Comparison of ENCODE assay signal across 18 cellular contexts in the genomic region with DNA sequence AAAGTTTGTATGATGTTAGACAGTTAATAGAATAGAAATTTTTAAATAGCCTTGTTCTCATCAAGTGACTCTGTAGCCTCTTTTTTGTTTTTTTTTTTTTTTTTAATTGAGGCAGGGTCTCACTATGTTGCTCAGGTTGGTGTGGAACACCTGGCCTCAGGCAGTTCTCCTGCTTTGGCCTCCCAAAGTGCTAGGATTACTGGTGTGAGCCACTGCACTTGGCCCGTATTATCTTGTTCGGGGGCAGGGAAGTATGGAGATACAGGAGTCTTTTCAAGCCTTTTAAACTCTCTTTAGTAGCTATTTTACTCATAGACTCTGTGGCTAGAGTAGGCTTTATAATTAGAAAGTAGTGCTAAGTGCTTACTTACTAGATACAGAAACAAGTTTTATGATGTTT. TPM values are rescaled to one million over a fixed set of nuclear protein-coding genes. Genes with fewer than 3 reads are reported as not detected.
DNase-seq lines count a peak whose midpoint lies in the region; ATAC-seq and TF ChIP-seq lines count a peak whose summit lies in the region.
"Had no signal": no experiment of that assay in that cellular context is flagged by ENCODE, and none has a peak within 500 bp of the region (broad histone marks: within the 10 kb centered on the region; RNA-seq: fewer than 3 reads in every experiment).

No MANE protein-coding gene starts in this region.

- no peak overlapping the region for H3K9ac ChIP-seq in HUES64 (ENCODE audit: low read depth, low read length)

- POLR2A ChIA-PET in activated CD4-positive, alpha-beta memory T cell treated with anti-CD3 and anti-CD28 coated beads for 36 hours (lab: Charles Lee) = no interaction called here
- POLR2A ChIA-PET in activated CD4-positive, alpha-beta memory T cell treated with anti-CD3 and anti-CD28 coated beads, Interleukin-2, amount 10 ng/mL, durations not matched to agents 7 days and 5 days (lab: Charles Lee) = no interaction called here

- TF ChIP-seq CTCF in neutrophil (IDR thresholded peaks at IDR 0.05) = no peak

- H3K27me3 Mint-ChIP-seq in activated CD4-positive, alpha-beta memory T cell treated with anti-CD3 and anti-CD28 coated beads for 36 hours = no peaks in the 10 kb centered on the region
- H3K27me3 Mint-ChIP-seq in activated CD4-positive, alpha-beta memory T cell treated with anti-CD3 and anti-CD28 coated beads, Interleukin-2, amount 10 ng/mL, durations not matched to agents 7 days and 5 days = no peaks in the 10 kb centered on the region
- H3K27me3 Mint-ChIP-seq in central memory CD8-positive, alpha-beta T cell = no peaks in the 10 kb centered on the region
- H3K27me3 Mint-ChIP-seq in activated CD8-positive, alpha-beta memory T cell treated with anti-CD3 and anti-CD28 coated beads, Interleukin-2, amount 10 ng/mL, durations not matched to agents 7 days and 5 days = no peaks in the 10 kb centered on the region
- H3K27me3 Mint-ChIP-seq: activated naive CD4-positive, alpha-beta T cell treated with anti-CD3 and anti-CD28 coated beads, Interleukin-2, amount 50 U/mL, for 24 hours; IgD-negative memory B cell; progenitor cell of endocrine pancreas; stimulated activated naive CD8-positive, alpha-beta T cell treated with anti-CD3 and anti-CD28 coated beads, Interleukin-15, amount 100 ng/mL, for 72 hours had no signal

- H3K4me1 ChIP-seq in HUES64 (ENCODE audit: insufficient read depth, low read length) = peaks cover 30% of the 10 kb centered on the region
- H3K4me1 ChIP-seq in neutrophil (ENCODE audit: control insufficient read depth in 1 of 2, insufficient read depth in 1 of 2, low read depth in 1 of 2, low read length in 1 of 2) = peaks cover 38 to 46% of the 10 kb centered on the region in 2 experiments

- H3K27ac ChIP-seq in HUES64 (ENCODE audit: low read depth, low read length) (peak overlapping the region; percentile 27; the same call in 1 of the 2 replicates), neutrophil (peak overlapping the region; percentile 75)
- H3K27ac ChIP-seq: upper lobe of right lung had no signal

- no peak for DNase-seq in activated CD4-positive, alpha-beta memory T cell treated with anti-CD3 and anti-CD28 coated beads for 36 hours
- DNase-seq in activated CD4-positive, alpha-beta memory T cell treated with anti-CD3 and anti-CD28 coated beads, Interleukin-2, amount 10 ng/mL, durations not matched to agents 7 days and 5 days = no peak
- no peak for DNase-seq in central memory CD8-positive, alpha-beta T cell (ENCODE audit: low spot score in 2 of 2)
- DNase-seq in H7 (no peak), DMS153 (lab: John Stamatoyannopoulos, UW) (no peak)
- DNase-seq in activated CD8-positive, alpha-beta memory T cell treated with anti-CD3 and anti-CD28 coated beads, Interleukin-2, amount 10 ng/mL, durations not matched to agents 7 days and 5 days = no peak
- DNase-seq: activated CD4-positive, CD25-positive, alpha-beta regulatory T cell treated with anti-CD3 and anti-CD28 coated beads, Interleukin-2, amount 50 U/mL, for 72 hours; activated CD8-positive, alpha-beta memory T cell treated with anti-CD3 and anti-CD28 coated beads, Interleukin-2, amount 50 U/mL, for 48 hours; C1 segment of cervical spinal cord; effector CD8-positive, alpha-beta T cell; NCI-H1092; stimulated activated naive CD8-positive, alpha-beta T cell treated with anti-CD3 and anti-CD28 coated beads, Interleukin-15, amount 100 ng/mL, for 72 hours; upper lobe of right lung had no signal

- H3K9me3 ChIP-seq in HUES64 (ENCODE audit: insufficient read depth, low read depth, low read length) (no peaks in the 10 kb centered on the region), neutrophil (no peaks in the 10 kb centered on the region)
- H3K9me3 ChIP-seq: upper lobe of right lung had no signal

- no peaks in the 10 kb centered on the region for H3K9me3 Mint-ChIP-seq in activated CD4-positive, alpha-beta memory T cell treated with anti-CD3 and anti-CD28 coated beads for 36 hours
- no peaks in the 10 kb centered on the region for H3K9me3 Mint-ChIP-seq in activated CD4-positive, alpha-beta memory T cell treated with anti-CD3 and anti-CD28 coated beads, Interleukin-2, amount 10 ng/mL, durations not matched to agents 7 days and 5 days
- H3K9me3 Mint-ChIP-seq in central memory CD8-positive, alpha-beta T cell = no peaks in the 10 kb centered on the region
- H3K9me3 Mint-ChIP-seq in activated CD8-positive, alpha-beta memory T cell treated with anti-CD3 and anti-CD28 coated beads, Interleukin-2, amount 10 ng/mL, durations not matched to agents 7 days and 5 days (ENCODE audit: low read depth) = no peaks in the 10 kb centered on the region
- H3K9me3 Mint-ChIP-seq: activated naive CD4-positive, alpha-beta T cell treated with anti-CD3 and anti-CD28 coated beads, Interleukin-2, amount 50 U/mL, for 24 hours; IgD-negative memory B cell; stimulated activated naive CD8-positive, alpha-beta T cell treated with anti-CD3 and anti-CD28 coated beads, Interleukin-15, amount 100 ng/mL, for 72 hours had no signal

- H3K27me3 ChIP-seq in HUES64 (ENCODE audit: insufficient read depth, low read length) = no peaks in the 10 kb centered on the region
- no peaks in the 10 kb centered on the region for H3K27me3 ChIP-seq in neutrophil
- H3K27me3 ChIP-seq in H7 (ENCODE audit: control insufficient read depth, insufficient read depth, low read length) = no peaks in the 10 kb centered on the region
- H3K27me3 ChIP-seq: upper lobe of right lung had no signal

- CTCF ChIA-PET in activated CD4-positive, alpha-beta memory T cell treated with anti-CD3 and anti-CD28 coated beads for 36 hours (lab: Charles Lee) = interaction anchor here (1.7 kb wide), 1 partner anchor 32 kb away, joined by 5 read pairs; no protein-coding TSS in a partner anchor
- CTCF ChIA-PET in activated CD4-positive, alpha-beta memory T cell treated with anti-CD3 and anti-CD28 coated beads, Interleukin-2, amount 10 ng/mL, durations not matched to agents 7 days and 5 days (lab: Charles Lee) = interaction anchor here (0.7 kb wide), 1 partner anchor 234 kb away, joined by 9 read pairs; no protein-coding TSS in a partner anchor
- CTCF ChIA-PET in activated CD8-positive, alpha-beta memory T cell treated with anti-CD3 and anti-CD28 coated beads, Interleukin-2, amount 10 ng/mL, durations not matched to agents 7 days and 5 days (lab: Charles Lee) = no interaction called here

- ATAC-seq in central memory CD8-positive, alpha-beta T cell (replicated peaks; ENCODE audit: extremely low read depth, poor library complexity, severe bottlenecking) = no peak
- ATAC-seq in activated CD8-positive, alpha-beta memory T cell treated with anti-CD3 and anti-CD28 coated beads, Interleukin-2, amount 10 ng/mL, durations not matched to agents 7 days and 5 days = no peak
- ATAC-seq: upper lobe of right lung had no signal

- H3K4me3 ChIP-seq in HUES64 (ENCODE audit: low read length) (no peak overlapping the region), neutrophil (ENCODE audit: low read depth in 1 of 2, low read length in 1 of 2) (no peak overlapping the region), H7 (ENCODE audit: insufficient read depth, low read depth, low read length) (no peak overlapping the region)
- H3K4me3 ChIP-seq: upper lobe of right lung had no signal

- H3K27ac Mint-ChIP-seq in activated CD4-positive, alpha-beta memory T cell treated with anti-CD3 and anti-CD28 coated beads for 36 hours = peak overlapping the region; percentile 15
- no peak overlapping the region for H3K27ac Mint-ChIP-seq in activated CD4-positive, alpha-beta memory T cell treated with anti-CD3 and anti-CD28 coated beads, Interleukin-2, amount 10 ng/mL, durations not matched to agents 7 days and 5 days
- peak overlapping the region; percentile 23 for H3K27ac Mint-ChIP-seq in central memory CD8-positive, alpha-beta T cell (ENCODE audit: low read depth)
- H3K27ac Mint-ChIP-seq in activated CD8-positive, alpha-beta memory T cell treated with anti-CD3 and anti-CD28 coated beads, Interleukin-2, amount 10 ng/mL, durations not matched to agents 7 days and 5 days = no peak overlapping the region
- H3K27ac Mint-ChIP-seq: progenitor cell of endocrine pancreas had no signal

- H3K36me3 ChIP-seq in HUES64 (ENCODE audit: insufficient read depth, low read length) (no peaks in the 10 kb centered on the region), neutrophil (no peaks in the 10 kb centered on the region), H7 (replicated peaks; ENCODE audit: control insufficient read depth, insufficient read depth, low read length) (no peaks in the 10 kb centered on the region)

- 58% methylated on average over 2 of the region's 2 CpGs for WGBS in HUES64

- H3K36me3 Mint-ChIP-seq in activated CD4-positive, alpha-beta memory T cell treated with anti-CD3 and anti-CD28 coated beads for 36 hours = peaks cover 12% of the 10 kb centered on the region
- peaks cover 27% of the 10 kb centered on the region for H3K36me3 Mint-ChIP-seq in activated CD4-positive, alpha-beta memory T cell treated with anti-CD3 and anti-CD28 coated beads, Interleukin-2, amount 10 ng/mL, durations not matched to agents 7 days and 5 days (ENCODE audit: low read depth)
- peaks cover 2% of the 10 kb centered on the region for H3K36me3 Mint-ChIP-seq in central memory CD8-positive, alpha-beta T cell (ENCODE audit: insufficient read depth)
- peaks cover 23% of the 10 kb centered on the region for H3K36me3 Mint-ChIP-seq in activated CD8-positive, alpha-beta memory T cell treated with anti-CD3 and anti-CD28 coated beads, Interleukin-2, amount 10 ng/mL, durations not matched to agents 7 days and 5 days

- H3K4me3 Mint-ChIP-seq in activated CD4-positive, alpha-beta memory T cell treated with anti-CD3 and anti-CD28 coated beads for 36 hours = no peak overlapping the region
- H3K4me3 Mint-ChIP-seq in activated CD4-positive, alpha-beta memory T cell treated with anti-CD3 and anti-CD28 coated beads, Interleukin-2, amount 10 ng/mL, durations not matched to agents 7 days and 5 days = no peak overlapping the region
- H3K4me3 Mint-ChIP-seq in central memory CD8-positive, alpha-beta T cell = no peak overlapping the region
- H3K4me3 Mint-ChIP-seq in activated CD8-positive, alpha-beta memory T cell treated with anti-CD3 and anti-CD28 coated beads, Interleukin-2, amount 10 ng/mL, durations not matched to agents 7 days and 5 days = no peak overlapping the region
- H3K4me3 Mint-ChIP-seq: IgD-negative memory B cell had no signal

- H3K4me1 Mint-ChIP-seq in activated CD4-positive, alpha-beta memory T cell treated with anti-CD3 and anti-CD28 coated beads for 36 hours (ENCODE audit: low read depth) = peaks cover 68% of the 10 kb centered on the region
- peaks cover 51% of the 10 kb centered on the region for H3K4me1 Mint-ChIP-seq in activated CD4-positive, alpha-beta memory T cell treated with anti-CD3 and anti-CD28 coated beads, Interleukin-2, amount 10 ng/mL, durations not matched to agents 7 days and 5 days
- peaks cover 50% of the 10 kb centered on the region for H3K4me1 Mint-ChIP-seq in central memory CD8-positive, alpha-beta T cell
- peaks cover 42% of the 10 kb centered on the region for H3K4me1 Mint-ChIP-seq in activated CD8-positive, alpha-beta memory T cell treated with anti-CD3 and anti-CD28 coated beads, Interleukin-2, amount 10 ng/mL, durations not matched to agents 7 days and 5 days

- intact Hi-C loops in activated CD4-positive, alpha-beta memory T cell treated with anti-CD3 and anti-CD28 coated beads for 36 hours (cut with micrococcal nuclease) = loop anchor here (2.0 kb wide), 1 partner anchor 14 kb away; no protein-coding TSS in a partner anchor

RNA-seq across cellular contexts. Expression of gene FBXO34, which starts 31.1 kb away (rescaled TPM):
- 10 to 100 TPM; 19.8 to 22.0 TPM for total RNA-seq in activated CD4-positive, alpha-beta memory T cell treated with anti-CD3 and anti-CD28 coated beads for 36 hours
- 10 to 100 TPM; 25.1 to 25.5 TPM for total RNA-seq in activated CD4-positive, alpha-beta memory T cell treated with anti-CD3 and anti-CD28 coated beads, Interleukin-2, amount 10 ng/mL, durations not matched to agents 7 days and 5 days
- 7.2 TPM for polyA plus RNA-seq in HUES64 (2013, experiment 1 of 2)
- 8.4 TPM for polyA plus RNA-seq in HUES64 (2013, experiment 2 of 2)
- total RNA-seq in H7 (2014; rRNA removed; shearing (Covaris generic)) = 13.8 and 16.6 TPM in 2 replicates
- 10 to 100 TPM; 18.6 to 22.1 TPM for total RNA-seq in activated CD8-positive, alpha-beta memory T cell treated with anti-CD3 and anti-CD28 coated beads, Interleukin-2, amount 10 ng/mL, durations not matched to agents 7 days and 5 days

Comparison
In these comparisons a context has a peak if more than half of its experiments do, and no peak if none do; other contexts are left out.
1. H3K27ac Mint-ChIP-seq: peak in activated CD4-positive, alpha-beta memory T cell treated with anti-CD3 and anti-CD28 coated beads for 36 hours (single experiment) and central memory CD8-positive, alpha-beta T cell (single experiment); none in activated CD4-positive, alpha-beta memory T cell treated with anti-CD3 and anti-CD28 coated beads, Interleukin-2, amount 10 ng/mL, durations not matched to agents 7 days and 5 days (single experiment) and activated CD8-positive, alpha-beta memory T cell treated with anti-CD3 and anti-CD28 coated beads, Interleukin-2, amount 10 ng/mL, durations not matched to agents 7 days and 5 days (single experiment).